8 cellular contexts compared by ENCODE assay signal in genomic region chr5:151684690-151685361, GRCh38. TPM values are rescaled to one million over a fixed set of nuclear protein-coding genes. Genes with fewer than 3 reads are reported as not detected.
DNase-seq lines count a peak whose midpoint lies in the region; ATAC-seq and TF ChIP-seq lines count a peak whose summit lies in the region.

No MANE protein-coding gene starts in this region.

- no peak for TF ChIP-seq POLR2A in Peyer's patch (IDR thresholded peaks at IDR 0.05)

- no peak overlapping the region for H2AFZ ChIP-seq in osteoblast (ENCODE audit: low read length)

- H3K27me3 ChIP-seq in Peyer's patch: no peaks in the 10 kb centered on the region
- H3K27me3 ChIP-seq in osteoblast (ENCODE audit: insufficient read depth, low read length): no peaks in the 10 kb centered on the region

- ATAC-seq in activated naive CD8-positive, alpha-beta T cell treated with anti-CD3 and anti-CD28 coated beads, Interleukin-2, amount 50 U/mL, for 24 hours: no peak

- H3K4me2 ChIP-seq in osteoblast (ENCODE audit: insufficient read depth, low read length): peak overlapping the region; percentile 99

- peak overlapping the region; percentile 66 to 89 (median 80) for H3K27ac ChIP-seq in Peyer's patch
- peak overlapping the region; percentile 99 for H3K27ac ChIP-seq in osteoblast (ENCODE audit: low read depth, low read length)

- H3K9me3 Mint-ChIP-seq in activated naive CD4-positive, alpha-beta T cell treated with anti-CD3 and anti-CD28 coated beads for 36 hours: no peaks in the 10 kb centered on the region
- no peaks in the 10 kb centered on the region for H3K9me3 Mint-ChIP-seq in activated naive CD8-positive, alpha-beta T cell treated with anti-CD3 and anti-CD28 coated beads, Interleukin-2, amount 50 U/mL, for 24 hours

- peaks cover 71% of the 10 kb centered on the region for H3K79me2 ChIP-seq in osteoblast (ENCODE audit: insufficient read depth, low read length)

- H3K36me3 ChIP-seq in Peyer's patch (no peaks in the 10 kb centered on the region), osteoblast (ENCODE audit: insufficient read depth, low read length) (peaks cover 58% of the 10 kb centered on the region)

- intact Hi-C loops in activated naive CD4-positive, alpha-beta T cell treated with anti-CD3 and anti-CD28 coated beads for 36 hours (cut with micrococcal nuclease): no loop called here

- H3K4me1 ChIP-seq in Peyer's patch: peaks cover 0 to 13% (median 0%) of the 10 kb centered on the region in 4 donors
- H3K4me1 ChIP-seq in osteoblast (ENCODE audit: insufficient read depth, low read length): peaks cover 58% of the 10 kb centered on the region

- H3K36me3 Mint-ChIP-seq in activated naive CD4-positive, alpha-beta T cell treated with anti-CD3 and anti-CD28 coated beads for 36 hours (ENCODE audit: low read depth): no peaks in the 10 kb centered on the region
- H3K36me3 Mint-ChIP-seq in activated naive CD8-positive, alpha-beta T cell treated with anti-CD3 and anti-CD28 coated beads, Interleukin-2, amount 50 U/mL, for 24 hours (ENCODE audit: low read depth): no peaks in the 10 kb centered on the region

- DNase-seq in ELR (ENCODE audit: low read depth) (peak; percentile 98), Peyer's patch (no peak), fibroblast of the aortic adventitia (ENCODE audit: low read depth) (peak; percentile 98), osteoblast (ENCODE audit: insufficient read length, low spot score, missing footprints) (peak; percentile 54), NCI-H146 treated with DMSO at 0.1 percent for 48 hours (lab: John Stamatoyannopoulos, UW; ENCODE audit: unreplicated experiment) (no peak)
- no peak for DNase-seq in activated naive CD4-positive, alpha-beta T cell treated with anti-CD3 and anti-CD28 coated beads for 36 hours
- DNase-seq in activated naive CD8-positive, alpha-beta T cell treated with anti-CD3 and anti-CD28 coated beads, Interleukin-2, amount 50 U/mL, for 24 hours: no peak
- no peak for DNase-seq in activated naive CD4-positive, alpha-beta T cell (lab: John Stamatoyannopoulos, UW)

- H3K9me3 ChIP-seq in Peyer's patch (no peaks in the 10 kb centered on the region), osteoblast (ENCODE audit: low read depth, low read length) (no peaks in the 10 kb centered on the region)

- TF ChIP-seq CTCF in Peyer's patch (IDR thresholded peaks at IDR 0.05): peak in 1 of 6 experiments; percentile 8
- TF ChIP-seq CTCF in fibroblast of the aortic adventitia (IDR thresholded peaks at IDR 0.05; ENCODE audit: insufficient read depth, low read length): peak; percentile 59
- TF ChIP-seq CTCF in osteoblast (IDR thresholded peaks at IDR 0.05; ENCODE audit: extremely low read depth, low read depth, low read length): peak; percentile 44

- H3K4me3 ChIP-seq in Peyer's patch (peak overlapping the region in 3 of 4 donors; percentile 34 to 55 (median 51)), fibroblast of the aortic adventitia (ENCODE audit: low read depth, low read length) (peak overlapping the region; percentile 100), osteoblast (ENCODE audit: insufficient read depth, low read length) (peak overlapping the region; percentile 100)

- peaks cover 23% of the 10 kb centered on the region for H3K27me3 Mint-ChIP-seq in activated naive CD4-positive, alpha-beta T cell treated with anti-CD3 and anti-CD28 coated beads for 36 hours (ENCODE audit: low read depth)
- peaks cover 26% of the 10 kb centered on the region for H3K27me3 Mint-ChIP-seq in activated naive CD8-positive, alpha-beta T cell treated with anti-CD3 and anti-CD28 coated beads, Interleukin-2, amount 50 U/mL, for 24 hours

- CTCF ChIA-PET in activated naive CD4-positive, alpha-beta T cell treated with anti-CD3 and anti-CD28 coated beads for 36 hours (lab: Charles Lee): interaction anchor here (1.4 kb wide), 1 partner anchor 99 kb away, joined by 3 read pairs; no protein-coding TSS in a partner anchor

- H4K20me1 ChIP-seq in osteoblast (ENCODE audit: insufficient read depth, low read length): peaks cover 63% of the 10 kb centered on the region

- no peak overlapping the region for H3K4me3 Mint-ChIP-seq in activated naive CD4-positive, alpha-beta T cell treated with anti-CD3 and anti-CD28 coated beads for 36 hours
- no peak overlapping the region for H3K4me3 Mint-ChIP-seq in activated naive CD8-positive, alpha-beta T cell treated with anti-CD3 and anti-CD28 coated beads, Interleukin-2, amount 50 U/mL, for 24 hours

- H3K27ac Mint-ChIP-seq in activated naive CD4-positive, alpha-beta T cell treated with anti-CD3 and anti-CD28 coated beads for 36 hours: no peak overlapping the region
- H3K27ac Mint-ChIP-seq in activated naive CD8-positive, alpha-beta T cell treated with anti-CD3 and anti-CD28 coated beads, Interleukin-2, amount 50 U/mL, for 24 hours: no peak overlapping the region

- H3K4me1 Mint-ChIP-seq in activated naive CD4-positive, alpha-beta T cell treated with anti-CD3 and anti-CD28 coated beads for 36 hours (ENCODE audit: low read depth): peaks cover 8% of the 10 kb centered on the region
- H3K4me1 Mint-ChIP-seq in activated naive CD8-positive, alpha-beta T cell treated with anti-CD3 and anti-CD28 coated beads, Interleukin-2, amount 50 U/mL, for 24 hours: peaks cover 7% of the 10 kb centered on the region

RNA-seq across cellular contexts. Expression of gene SPARC, which starts 1.9 kb away (rescaled TPM):
- total RNA-seq in Peyer's patch (100 to 1,000 TPM in 1 of 4 donors, 10 to 100 TPM in 3; 47.6 to 177 (median 68.6) TPM), fibroblast of the aortic adventitia (ENCODE audit: low replicate concordance) (1,011 and 5,653 TPM in 2 replicates), osteoblast (4,046 and 4,600 TPM in 2 replicates)
- under 1 TPM; 0.20 to 0.45 TPM for total RNA-seq in activated naive CD4-positive, alpha-beta T cell treated with anti-CD3 and anti-CD28 coated beads for 36 hours

Comparison
In these comparisons a context has a peak if more than half of its experiments do, and no peak if none do; other contexts are left out.
1. DNase-seq: peak in ELR (single experiment), fibroblast of the aortic adventitia (single experiment) and osteoblast (single experiment); none in Peyer's patch (0 of 3), activated naive CD4-positive, alpha-beta T cell treated with anti-CD3 and anti-CD28 coated beads for 36 hours (single experiment), activated naive CD8-positive, alpha-beta T cell treated with anti-CD3 and anti-CD28 coated beads, Interleukin-2, amount 50 U/mL, for 24 hours (single experiment), activated naive CD4-positive, alpha-beta T cell (0 of 4) and NCI-H146 treated with DMSO at 0.1 percent for 48 hours (single experiment).
2. RNA of gene SPARC, which starts 1.9 kb away (total RNA-seq): 4,046 to 4,600 TPM in osteoblast, 1,011 to 5,653 TPM in fibroblast of the aortic adventitia and 47.6 to 177 TPM in Peyer's patch; 0.20 to 0.45 TPM in activated naive CD4-positive, alpha-beta T cell treated with anti-CD3 and anti-CD28 coated beads for 36 hours; every median in the first group is over 10 times any median in the second.
3. Peak in every context shown above with its lines, with median percentiles within 50 percentile points of each other: H3K4me3 ChIP-seq.